In the genomic region with DNA sequence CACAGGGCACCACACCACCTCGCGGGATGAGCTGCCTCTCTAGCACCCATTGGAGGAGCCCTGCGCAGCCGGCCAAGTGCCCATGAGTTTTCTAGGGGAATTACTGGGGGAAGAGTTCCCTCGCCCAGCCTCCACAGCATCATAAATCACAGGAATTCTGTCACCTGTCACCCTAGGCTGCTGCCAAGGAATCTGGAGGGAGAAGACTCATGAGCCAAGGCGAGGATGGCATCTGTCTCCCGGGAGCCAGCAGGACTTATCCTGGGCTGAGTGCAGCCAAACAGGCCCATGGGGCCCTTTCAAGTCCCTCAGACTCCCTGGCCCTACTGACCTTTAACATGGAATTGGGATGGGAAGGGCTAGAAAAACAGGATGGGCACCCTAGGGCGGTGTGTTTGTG, we compare ENCODE assay signal across 27 cellular contexts. TPM values are rescaled to one million over a fixed set of nuclear protein-coding genes. Genes with fewer than 3 reads are reported as not detected.
"Had no signal": no experiment of that assay in that cellular context is flagged by ENCODE, and none has a peak within 500 bp of the region (broad histone marks: within the 10 kb centered on the region; RNA-seq: fewer than 3 reads in every experiment).

No MANE protein-coding gene starts in this region.

- H3K4me3 ChIP-seq: cardiac muscle cell, MG63, SK-N-MC had no signal

- ATAC-seq: activated CD4-positive, alpha-beta T cell treated with anti-CD3 and anti-CD28 coated beads for 36 hours; PC-3; T-cell had no signal

- H3K4me3 Mint-ChIP-seq: activated CD4-positive, alpha-beta memory T cell treated with anti-CD3 and anti-CD28 coated beads, Interleukin-2, amount 10 ng/mL, durations not matched to agents 7 days and 5 days; activated CD4-positive, alpha-beta T cell treated with anti-CD3 and anti-CD28 coated beads for 36 hours; activated naive CD4-positive, alpha-beta T cell treated with anti-CD3 and anti-CD28 coated beads, Interleukin-2, amount 10 ng/mL, durations not matched to agents 7 days and 5 days; activated naive CD8-positive, alpha-beta T cell treated with anti-CD3 and anti-CD28 coated beads for 36 hours; T-cell had no signal

- H3K9me3 ChIP-seq: MG63 had no signal

- H3K27me3 Mint-ChIP-seq: activated CD4-positive, alpha-beta T cell treated with anti-CD3 and anti-CD28 coated beads for 36 hours had no signal

- DNase-seq: activated CD4-positive, alpha-beta memory T cell treated with anti-CD3 and anti-CD28 coated beads, Interleukin-2, amount 10 ng/mL, durations not matched to agents 7 days and 5 days; activated CD4-positive, alpha-beta T cell treated with anti-CD3 and anti-CD28 coated beads for 36 hours; activated CD4-positive, alpha-beta T cell treated with anti-CD3 and anti-CD28 coated beads, Interleukin-2, amount 50 U/mL, for 1 hour; activated gamma-delta T cell treated with Interleukin-2 at 50 U/mL for 16 hours; activated naive CD4-positive, alpha-beta T cell treated with anti-CD3 and anti-CD28 coated beads, Interleukin-2, amount 10 ng/mL, durations not matched to agents 7 days and 5 days; activated naive CD8-positive, alpha-beta T cell treated with anti-CD3 and anti-CD28 coated beads for 36 hours; activated T-cell treated with anti-CD3 and anti-CD28 coated beads for 4 hours; activated T-cell treated with anti-CD3 and anti-CD28 coated beads, Interleukin-2, amount 50 U/mL, for 48 hours; brain microvascular endothelial cell; cerebellar nuclear complex; MG63; MV-4-11; NCI-H1092 treated with DMSO at 0.1 percent for 48 hours; NCI-H1417 treated with DMSO at 0.1 percent for 48 hours; NCI-H1694; NCI-H2029; NCI-H2107; NCI-H526; PC-3; T-cell; T-helper 2 cell; WERI-Rb-1 had no signal

- H3K36me3 Mint-ChIP-seq: activated naive CD8-positive, alpha-beta T cell treated with anti-CD3 and anti-CD28 coated beads for 36 hours; T-cell had no signal

- H3K9me3 Mint-ChIP-seq: activated CD4-positive, alpha-beta memory T cell treated with anti-CD3 and anti-CD28 coated beads, Interleukin-2, amount 10 ng/mL, durations not matched to agents 7 days and 5 days; activated naive CD4-positive, alpha-beta T cell treated with anti-CD3 and anti-CD28 coated beads, Interleukin-2, amount 10 ng/mL, durations not matched to agents 7 days and 5 days; activated naive CD8-positive, alpha-beta T cell treated with anti-CD3 and anti-CD28 coated beads for 36 hours; activated T-helper 2 cell treated with anti-CD3 and anti-CD28 coated beads, Interferon-gamma antibody, Interleukin-2, Interleukin-4, amounts not matched to agents 10 μg/mL and 5 μg/mL and 100 μg/mL, durations not matched to agents 14 hours and 24 hours and 36 hours; T-cell had no signal

- H3K36me3 ChIP-seq: brain microvascular endothelial cell, cardiac muscle cell, MG63, WERI-Rb-1 had no signal

- H3K27me3 ChIP-seq: brain microvascular endothelial cell, cardiac muscle cell, MG63 had no signal

- H3K27ac Mint-ChIP-seq: activated CD4-positive, alpha-beta memory T cell treated with anti-CD3 and anti-CD28 coated beads, Interleukin-2, amount 10 ng/mL, durations not matched to agents 7 days and 5 days; activated CD4-positive, alpha-beta T cell treated with anti-CD3 and anti-CD28 coated beads for 36 hours; activated naive CD4-positive, alpha-beta T cell treated with anti-CD3 and anti-CD28 coated beads, Interleukin-2, amount 10 ng/mL, durations not matched to agents 7 days and 5 days; activated naive CD8-positive, alpha-beta T cell treated with anti-CD3 and anti-CD28 coated beads for 36 hours; activated T-helper 2 cell treated with anti-CD3 and anti-CD28 coated beads, Interferon-gamma antibody, Interleukin-2, Interleukin-4, amounts not matched to agents 10 μg/mL and 5 μg/mL and 100 μg/mL, durations not matched to agents 14 hours and 24 hours and 36 hours; T-cell had no signal

- H3K27ac ChIP-seq: brain microvascular endothelial cell, cardiac muscle cell, SK-N-MC, WERI-Rb-1 had no signal

RNA-seq across cellular contexts. Expression of a gene that starts 21.2 kb away (rescaled TPM):
- total RNA-seq: activated CD8-positive, alpha-beta memory T cell treated with anti-CD3 and anti-CD28 coated beads for 36 hours; activated naive CD8-positive, alpha-beta T cell treated with anti-CD3 and anti-CD28 coated beads for 36 hours; cardiac muscle cell; PC-3; T-cell had no signal
- polyA plus RNA-seq: adipose tissue, cardiac muscle cell had no signal
